In genomic region chr11:35563413-35564245, GRCh38 we compare ENCODE assay signal across 15 cellular contexts. TPM values are rescaled to one million over a fixed set of nuclear protein-coding genes. Genes with fewer than 3 reads are reported as not detected.
"Had no signal": no experiment of that assay in that cellular context is flagged by ENCODE, and none has a peak within 500 bp of the region (broad histone marks: within the 10 kb centered on the region; RNA-seq: fewer than 3 reads in every experiment).

No MANE protein-coding gene starts in this region.

- H3K4me3 Mint-ChIP-seq: activated CD8-positive, alpha-beta memory T cell treated with anti-CD3 and anti-CD28 coated beads, Interleukin-2, amount 10 ng/mL, durations not matched to agents 7 days and 5 days; activated naive CD8-positive, alpha-beta T cell; activated T-cell treated with anti-CD3 and anti-CD28 coated beads, Interleukin-2, amount 50 U/mL, for 4 hours; nephron progenitor cell; stimulated activated naive CD8-positive, alpha-beta T cell treated with anti-CD3 and anti-CD28 coated beads, Interleukin-15, amount 100 ng/mL, for 72 hours had no signal

- H3K4me1 Mint-ChIP-seq: activated CD8-positive, alpha-beta memory T cell treated with anti-CD3 and anti-CD28 coated beads, Interleukin-2, amount 10 ng/mL, durations not matched to agents 7 days and 5 days; nephron progenitor cell; stimulated activated naive CD8-positive, alpha-beta T cell treated with anti-CD3 and anti-CD28 coated beads, Interleukin-15, amount 100 ng/mL, for 72 hours had no signal

- H3K36me3 Mint-ChIP-seq: activated CD8-positive, alpha-beta memory T cell treated with anti-CD3 and anti-CD28 coated beads, Interleukin-2, amount 10 ng/mL, durations not matched to agents 7 days and 5 days; activated naive CD8-positive, alpha-beta T cell had no signal

- H3K27ac ChIP-seq: esophagus muscularis mucosa, pancreas, thoracic aorta had no signal

- H3K4me1 ChIP-seq: pancreas had no signal

- H3K36me3 ChIP-seq: esophagus muscularis mucosa, pancreas, thoracic aorta had no signal

- H3K9me3 Mint-ChIP-seq: activated T-cell treated with anti-CD3 and anti-CD28 coated beads, Interleukin-2, amount 50 U/mL, for 4 hours had no signal

- H3K4me3 ChIP-seq: esophagus muscularis mucosa, pancreas, thoracic aorta had no signal

- H3K9me3 ChIP-seq: pancreas, thoracic aorta had no signal

- ATAC-seq: activated CD8-positive, alpha-beta memory T cell treated with anti-CD3 and anti-CD28 coated beads, Interleukin-2, amount 10 ng/mL, durations not matched to agents 7 days and 5 days; activated T-cell treated with anti-CD3 and anti-CD28 coated beads, Interleukin-2, amount 50 U/mL, for 4 hours; stimulated activated naive CD8-positive, alpha-beta T cell treated with anti-CD3 and anti-CD28 coated beads, Interleukin-15, amount 100 ng/mL, for 72 hours had no signal

- DNase-seq: activated CD4-positive, alpha-beta T cell treated with anti-CD3 and anti-CD28 coated beads for 1 hour; activated CD4-positive, alpha-beta T cell treated with anti-CD3 and anti-CD28 coated beads, Interleukin-2, amount 50 U/mL, for 48 hours; activated CD8-positive, alpha-beta memory T cell treated with anti-CD3 and anti-CD28 coated beads, Interleukin-2, amount 10 ng/mL, durations not matched to agents 7 days and 5 days; activated effector memory CD4-positive, alpha-beta T cell treated with anti-CD3 and anti-CD28 coated beads, Interleukin-2, amount 50 U/mL, for 16 hours; activated T-cell treated with anti-CD3 and anti-CD28 coated beads, Interleukin-2, amount 50 U/mL, for 4 hours; left cardiac atrium; nephron progenitor cell; pancreas; stimulated activated CD4-positive, alpha-beta T cell treated with anti-CD3 and anti-CD28 coated beads, Interleukin-15, amount 100 ng/mL, for 24 hours; stimulated activated CD4-positive, alpha-beta T cell treated with anti-CD3 and anti-CD28 coated beads, Interleukin-4, amount 100 ng/mL, for 24 hours; stimulated activated naive CD8-positive, alpha-beta T cell treated with anti-CD3 and anti-CD28 coated beads, Interleukin-15, amount 100 ng/mL, for 72 hours; T1000 had no signal

- H3K27ac Mint-ChIP-seq: activated CD8-positive, alpha-beta memory T cell treated with anti-CD3 and anti-CD28 coated beads, Interleukin-2, amount 10 ng/mL, durations not matched to agents 7 days and 5 days; activated naive CD8-positive, alpha-beta T cell; nephron progenitor cell; stimulated activated naive CD8-positive, alpha-beta T cell treated with anti-CD3 and anti-CD28 coated beads, Interleukin-15, amount 100 ng/mL, for 72 hours had no signal

- H3K27me3 ChIP-seq: esophagus muscularis mucosa, pancreas had no signal

RNA-seq across cellular contexts. Expression of gene PAMR1, which starts 38.2 kb away (rescaled TPM):
- total RNA-seq: activated CD8-positive, alpha-beta memory T cell treated with anti-CD3 and anti-CD28 coated beads, Interleukin-2, amount 10 ng/mL, durations not matched to agents 7 days and 5 days; activated T-cell treated with anti-CD3 and anti-CD28 coated beads, Interleukin-2, amount 50 U/mL, for 4 hours had no signal
